Comparison of ENCODE assay signal across 7 cellular contexts in genomic region chr1:8598060-8598724, GRCh38.
DNase-seq lines count a peak whose midpoint lies in the region; ATAC-seq, FAIRE-seq and TF ChIP-seq lines count a peak whose summit lies in the region.

No MANE protein-coding gene starts in this region.

- peak; percentile 29 for TF ChIP-seq CTCF in bronchial epithelial cell (IDR thresholded peaks at IDR 0.05; ENCODE audit: insufficient read depth, low read length, severe bottlenecking)
- TF ChIP-seq CTCF in CD8-positive, alpha-beta T cell (IDR thresholded peaks at IDR 0.05) = no peak
- no peak for TF ChIP-seq CTCF in MM.1S (IDR thresholded peaks at IDR 0.05; ENCODE audit: low read length)

- H3K9me3 Mint-ChIP-seq in CD8-positive, alpha-beta T cell = no peaks in the 10 kb centered on the region

- no peaks in the 10 kb centered on the region for H3K36me3 ChIP-seq in bronchial epithelial cell (ENCODE audit: control insufficient read depth, insufficient read depth, low read length)
- H3K36me3 ChIP-seq in CD8-positive, alpha-beta T cell (ENCODE audit: insufficient read depth, low read length) = no peaks in the 10 kb centered on the region
- H3K36me3 ChIP-seq in MM.1S (replicated peaks; ENCODE audit: insufficient read depth, low read length) = no peaks in the 10 kb centered on the region

- H3K9me2 ChIP-seq in MM.1S (replicated peaks; ENCODE audit: insufficient read depth, low read length) = no peaks in the 10 kb centered on the region

- no peak overlapping the region for H2AFZ ChIP-seq in MM.1S (ENCODE audit: low read length)

- CTCF ChIA-PET in CD8-positive, alpha-beta T cell (lab: Charles Lee) = interaction anchor here (1.2 to 1.3 kb wide), 2 partner anchors 37 to 129 kb away, joined by 3 to 4 read pairs; no protein-coding TSS in a partner anchor

- FAIRE-seq in bronchial epithelial cell (lab: Jason Lieb, UNC) = no peak

- no peak overlapping the region for H3K27ac Mint-ChIP-seq in CD8-positive, alpha-beta T cell

- H3K4me3 ChIP-seq in bronchial epithelial cell (ENCODE audit: low read depth, low read length) (no peak overlapping the region), MM.1S (ENCODE audit: low read length) (no peak overlapping the region)
- no peak overlapping the region for H3K4me3 ChIP-seq in CD8-positive, alpha-beta T cell (ENCODE audit: low read depth, low read length)

- H3K79me2 ChIP-seq in MM.1S (ENCODE audit: low read length) = peaks cover 65% of the 10 kb centered on the region

- H3K4me3 Mint-ChIP-seq in CD8-positive, alpha-beta T cell = no peak overlapping the region

- intact Hi-C loops in CD8-positive, alpha-beta T cell (cut with DNase I, micrococcal nuclease) = no loop called here

- H3K9ac ChIP-seq in MM.1S (ENCODE audit: low read length) = no peak overlapping the region

- no peak overlapping the region for H3K4me2 ChIP-seq in MM.1S (ENCODE audit: low read depth, low read length)

- H3K4me1 ChIP-seq in CD8-positive, alpha-beta T cell (ENCODE audit: insufficient read depth, low read length) = peaks cover 10% of the 10 kb centered on the region
- H3K4me1 ChIP-seq in MM.1S (ENCODE audit: low read length) = peaks cover 30% of the 10 kb centered on the region

- peaks cover 29% of the 10 kb centered on the region for H3F3A ChIP-seq in MM.1S (ENCODE audit: insufficient read depth, low read length)

- H3K9me3 ChIP-seq in CD8-positive, alpha-beta T cell (ENCODE audit: low read length) = no peaks in the 10 kb centered on the region
- H3K9me3 ChIP-seq in MM.1S (replicated peaks; ENCODE audit: insufficient read depth, low read length) = no peaks in the 10 kb centered on the region

- peak overlapping the region; percentile 62 for H3K27ac ChIP-seq in substantia nigra (ENCODE audit: low read depth, low read length, poor library complexity, severe bottlenecking)
- H3K27ac ChIP-seq in CD8-positive, alpha-beta T cell (ENCODE audit: low read depth, low read length) = no peak overlapping the region
- no peak overlapping the region for H3K27ac ChIP-seq in MM.1S (ENCODE audit: low read length)

- DNase-seq in NCI-H1092 (lab: John Stamatoyannopoulos, UW) (peak; percentile 39), bronchial epithelial cell (ENCODE audit: low read depth) (peak; percentile 50), kidney tubule cell (ENCODE audit: low spot score) (peak; percentile 77), substantia nigra (lab: John Stamatoyannopoulos, UW) (peak in 28 of 49 donors; percentile 4 to 58 (median 25)), MM.1S (no peak)
- no peak for DNase-seq in CD8-positive, alpha-beta T cell

- POLR2A ChIA-PET in CD8-positive, alpha-beta T cell (lab: Charles Lee) = interaction anchor here (0.8 to 1.5 kb wide), 2 partner anchors 12 to 53 kb away, joined by 3 read pairs; no protein-coding TSS in a partner anchor

- no peaks in the 10 kb centered on the region for H4K20me1 ChIP-seq in MM.1S (ENCODE audit: insufficient read depth, low read length)

- H3K4me1 Mint-ChIP-seq in CD8-positive, alpha-beta T cell (ENCODE audit: low read depth) = peaks cover 16% of the 10 kb centered on the region

- H3K27me3 Mint-ChIP-seq in CD8-positive, alpha-beta T cell (ENCODE audit: low read depth) = no peaks in the 10 kb centered on the region

- no peak for ATAC-seq in CD8-positive, alpha-beta T cell
- ATAC-seq in activated CD4-positive, CD25-positive, alpha-beta regulatory T cell treated with anti-CD3 and anti-CD28 coated beads, Interleukin-2, amount 50 U/mL, for 24 hours = no peak

- no peaks in the 10 kb centered on the region for H3K36me3 Mint-ChIP-seq in CD8-positive, alpha-beta T cell

- H3K27me3 ChIP-seq in bronchial epithelial cell (ENCODE audit: control insufficient read depth, insufficient read depth, low read length) (no peaks in the 10 kb centered on the region), MM.1S (replicated peaks; ENCODE audit: insufficient read depth, low read length) (no peaks in the 10 kb centered on the region)
- no peaks in the 10 kb centered on the region for H3K27me3 ChIP-seq in CD8-positive, alpha-beta T cell (ENCODE audit: insufficient read depth, low read length)

Comparison
In these comparisons a context has a peak if more than half of its experiments do, and no peak if none do; other contexts are left out.
1. DNase-seq: peak in NCI-H1092 (single experiment), bronchial epithelial cell (single experiment), kidney tubule cell (single experiment) and substantia nigra (28 of 49); none in CD8-positive, alpha-beta T cell (0 of 7) and MM.1S (single experiment).